21 cellular contexts compared by ENCODE assay signal in the genomic region with DNA sequence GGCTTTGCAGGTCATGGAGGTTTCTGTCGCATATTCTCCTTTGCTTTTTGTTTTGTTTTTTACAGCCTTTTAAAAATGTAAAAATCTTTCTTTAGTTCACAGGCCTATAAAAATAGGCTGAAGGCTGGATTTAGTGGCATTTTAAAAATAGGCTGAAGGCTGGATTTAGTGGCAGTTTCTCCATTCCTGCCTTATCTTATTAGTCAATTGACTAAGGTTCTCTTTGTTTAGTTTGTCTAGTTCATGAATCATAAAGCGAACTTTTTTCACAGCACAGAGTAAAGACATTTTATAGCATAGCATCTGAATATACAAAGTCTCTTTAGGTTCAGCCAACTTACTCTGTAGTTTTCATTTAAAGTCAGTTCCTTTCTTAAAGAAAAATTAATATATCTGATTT. TPM values are rescaled to one million over a fixed set of nuclear protein-coding genes. Genes with fewer than 3 reads are reported as not detected.
DNase-seq lines count a peak whose midpoint lies in the region; ATAC-seq and TF ChIP-seq lines count a peak whose summit lies in the region.
"Had no signal": no experiment of that assay in that cellular context is flagged by ENCODE, and none has a peak within 500 bp of the region (broad histone marks: within the 10 kb centered on the region; RNA-seq: fewer than 3 reads in every experiment).

No MANE protein-coding gene starts in this region.

- H3K27me3 ChIP-seq in RWPE2 (ENCODE audit: insufficient read depth, poor library complexity, severe bottlenecking) (no peaks in the 10 kb centered on the region), osteoblast (ENCODE audit: insufficient read depth, low read length) (no peaks in the 10 kb centered on the region)
- H3K27me3 ChIP-seq: gastroesophageal sphincter, left lung, neural progenitor cell had no signal

- H3K4me2 ChIP-seq in osteoblast (ENCODE audit: insufficient read depth, low read length), result no peak overlapping the region
- H3K4me2 ChIP-seq: neural progenitor cell had no signal

- H3K4me3 ChIP-seq in RWPE2 (ENCODE audit: severe bottlenecking), result no peak overlapping the region
- H3K4me3 ChIP-seq in epithelial cell of esophagus (ENCODE audit: low read length), result no peak overlapping the region
- no peak overlapping the region for H3K4me3 ChIP-seq in osteoblast (ENCODE audit: insufficient read depth, low read length)
- H3K4me3 ChIP-seq: gastroesophageal sphincter, left lung, mucosa of descending colon, neural progenitor cell had no signal

- no peaks in the 10 kb centered on the region for H3K79me2 ChIP-seq in osteoblast (ENCODE audit: insufficient read depth, low read length)

- H3K27ac ChIP-seq in RWPE2 (ENCODE audit: poor library complexity, severe bottlenecking), result peak overlapping the region; percentile 1
- H3K27ac ChIP-seq in osteoblast (ENCODE audit: low read depth, low read length), result peak overlapping the region; percentile 4
- H3K27ac ChIP-seq: gastroesophageal sphincter, left lung, neural progenitor cell, RWPE1 had no signal

- H3K36me3 ChIP-seq in RWPE2 (ENCODE audit: low read depth), result peaks cover 71% of the 10 kb centered on the region
- H3K36me3 ChIP-seq in osteoblast (ENCODE audit: insufficient read depth, low read length), result peaks cover 19% of the 10 kb centered on the region
- H3K36me3 ChIP-seq: neural progenitor cell had no signal

- DNase-seq in ELR (ENCODE audit: low read depth) (peak; percentile 59), RWPE2 (ENCODE audit: low spot score) (no peak), epithelial cell of esophagus (ENCODE audit: low read depth) (peak; percentile 4), osteoblast (ENCODE audit: insufficient read length, low spot score, missing footprints) (no peak), DMS53 (lab: John Stamatoyannopoulos, UW) (no peak)
- no peak for DNase-seq in stimulated activated CD4-positive, alpha-beta T cell treated with anti-CD3 and anti-CD28 coated beads, Interleukin-2, amount 100 ng/mL, for 48 hours
- DNase-seq: activated naive CD4-positive, alpha-beta T cell treated with anti-CD3 and anti-CD28 coated beads for 36 hours; aorta; cortex of kidney; DND-41; Kasumi-1; left lung; mucosa of descending colon; NCI-H1105 treated with DMSO at 0.1 percent for 48 hours; NCI-H2107; NCI-H510A; T-helper 1 cell had no signal

- no peak overlapping the region for H2AFZ ChIP-seq in osteoblast (ENCODE audit: low read length)
- H2AFZ ChIP-seq: neural progenitor cell had no signal

- H3K4me1 ChIP-seq in RWPE2 (ENCODE audit: insufficient read depth, poor library complexity, severe bottlenecking) (peaks cover 15% of the 10 kb centered on the region), osteoblast (ENCODE audit: insufficient read depth, low read length) (peaks cover 13% of the 10 kb centered on the region)
- H3K4me1 ChIP-seq: gastroesophageal sphincter, left lung, neural progenitor cell had no signal

- TF ChIP-seq CTCF in RWPE2 (IDR thresholded peaks at IDR 0.05; ENCODE audit: poor library complexity, severe bottlenecking) (no peak), epithelial cell of esophagus (IDR thresholded peaks at IDR 0.05; ENCODE audit: insufficient read depth, low read depth, low read length, missing control alignments) (no peak), osteoblast (IDR thresholded peaks at IDR 0.05; ENCODE audit: extremely low read depth, low read depth, low read length) (no peak)

- ATAC-seq in RWPE2 (ENCODE audit: low read depth), result peak; percentile 32; the same call in 2 of the 3 replicates
- ATAC-seq in GM19324 (IDR thresholded peaks at IDR 0.05; ENCODE audit: low FRiP score, unreplicated experiment), result no peak
- ATAC-seq: gastroesophageal sphincter, left lung, mucosa of descending colon had no signal

- H4K20me1 ChIP-seq in osteoblast (ENCODE audit: insufficient read depth, low read length), result no peaks in the 10 kb centered on the region

- no peaks in the 10 kb centered on the region for H3K9me3 ChIP-seq in RWPE2 (ENCODE audit: severe bottlenecking)
- no peaks in the 10 kb centered on the region for H3K9me3 ChIP-seq in osteoblast (ENCODE audit: low read depth, low read length)
- H3K9me3 ChIP-seq: gastroesophageal sphincter, left lung, mucosa of descending colon had no signal

RNA-seq across cellular contexts. Expression of a gene that starts 31.4 kb away (rescaled TPM):
- total RNA-seq in osteoblast, result 19.2 and 23.3 TPM in 2 replicates

Comparison
In these comparisons a context has a peak if more than half of its experiments do, and no peak if none do; other contexts are left out.
1. DNase-seq: peak in ELR (single experiment) and epithelial cell of esophagus (single experiment); none in RWPE2 (single experiment), osteoblast (single experiment), stimulated activated CD4-positive, alpha-beta T cell treated with anti-CD3 and anti-CD28 coated beads, Interleukin-2, amount 100 ng/mL, for 48 hours (0 of 2) and DMS53 (single experiment).